Comparison of ENCODE assay signal across 15 cellular contexts in genomic region chr18:58850784-58851469, GRCh38. TPM values are rescaled to one million over a fixed set of nuclear protein-coding genes. Genes with fewer than 3 reads are reported as not detected.
DNase-seq lines count a peak whose midpoint lies in the region; ATAC-seq and TF ChIP-seq lines count a peak whose summit lies in the region.
"Had no signal": no experiment of that assay in that cellular context is flagged by ENCODE, and none has a peak within 500 bp of the region (broad histone marks: within the 10 kb centered on the region; RNA-seq: fewer than 3 reads in every experiment).

No MANE protein-coding gene starts in this region.

- no peak for ATAC-seq in left cardiac atrium
- ATAC-seq in HG02970 (IDR thresholded peaks at IDR 0.05; ENCODE audit: low FRiP score, unreplicated experiment): no peak
- ATAC-seq: CD8-positive, alpha-beta T cell; HepG2 had no signal

- peak; percentile 10 for DNase-seq in ELF-1 (ENCODE audit: low read depth, low spot score)
- no peak for DNase-seq in SJSA1 (ENCODE audit: low read depth in 1 of 2, low spot score in 2 of 2)
- peak; percentile 44 for DNase-seq in left cardiac atrium
- DNase-seq in osteocyte (ENCODE audit: extremely low spot score, unreplicated experiment): no peak
- no peak for DNase-seq in stimulated activated naive CD4-positive, alpha-beta T cell treated with Interleukin-2 at 50 U/mL for 16 hours (lab: John Stamatoyannopoulos, UW)
- no peak for DNase-seq in stimulated activated naive CD4-positive, alpha-beta T cell (lab: John Stamatoyannopoulos, UW)
- no peak for DNase-seq in Caco-2
- DNase-seq: activated gamma-delta T cell; CD8-positive, alpha-beta T cell; immature natural killer cell; MM.1S; NCI-H2029 had no signal

- H3K4me1 ChIP-seq in SJSA1 (replicated peaks) (peaks cover 38% of the 10 kb centered on the region), Caco-2 (no peaks in the 10 kb centered on the region)

- H3K9me3 Mint-ChIP-seq in osteocyte (ENCODE audit: unreplicated experiment): no peaks in the 10 kb centered on the region
- no peaks in the 10 kb centered on the region for H3K9me3 Mint-ChIP-seq in Caco-2 (ENCODE audit: unreplicated experiment)
- H3K9me3 Mint-ChIP-seq: CD8-positive, alpha-beta T cell had no signal

- peak overlapping the region; percentile 82 for H3K27ac ChIP-seq in SJSA1
- H3K27ac ChIP-seq: neutrophil had no signal

- H3K4me1 Mint-ChIP-seq in osteocyte (ENCODE audit: unreplicated experiment) (peaks cover 47% of the 10 kb centered on the region), Caco-2 (ENCODE audit: low read depth, unreplicated experiment) (no peaks in the 10 kb centered on the region)

- no TSS peak for BruUV-seq in Caco-2 (replicated peaks; lab: Mats Ljungman, UMichigan)

- H3K4me3 ChIP-seq in SJSA1 (no peak overlapping the region), Caco-2 (ENCODE audit: low read depth, low read length) (no peak overlapping the region)

- H3K27ac Mint-ChIP-seq in osteocyte (ENCODE audit: unreplicated experiment) (peak overlapping the region; percentile 15), Caco-2 (ENCODE audit: unreplicated experiment) (no peak overlapping the region)
- H3K27ac Mint-ChIP-seq: CD8-positive, alpha-beta T cell; immature natural killer cell had no signal

- H3K27me3 ChIP-seq in SJSA1 (replicated peaks) (no peaks in the 10 kb centered on the region), Caco-2 (replicated peaks; ENCODE audit: control insufficient read depth, insufficient read depth, low read length) (no peaks in the 10 kb centered on the region)

- CTCF ChIA-PET in Caco-2 (lab: Charles Lee): no interaction called here

- no peaks in the 10 kb centered on the region for H3K27me3 Mint-ChIP-seq in osteocyte (ENCODE audit: unreplicated experiment)
- H3K27me3 Mint-ChIP-seq in Caco-2 (ENCODE audit: insufficient read depth, unreplicated experiment): no peaks in the 10 kb centered on the region

- intact Hi-C loops in left cardiac atrium (cut with DNase I): no loop called here
- intact Hi-C loops in Caco-2 (cut with micrococcal nuclease; ENCODE audit: unreplicated experiment): no loop called here

- POLR2A ChIA-PET in Caco-2 (lab: Charles Lee): no interaction called here

- H3K36me3 Mint-ChIP-seq in osteocyte (ENCODE audit: unreplicated experiment) (no peaks in the 10 kb centered on the region), Caco-2 (ENCODE audit: insufficient read depth, unreplicated experiment) (no peaks in the 10 kb centered on the region)
- H3K36me3 Mint-ChIP-seq: CD8-positive, alpha-beta T cell had no signal

- H3K36me3 ChIP-seq in SJSA1: no peaks in the 10 kb centered on the region
- H3K36me3 ChIP-seq in Caco-2 (ENCODE audit: control insufficient read depth, insufficient read depth, low read length): no peaks in the 10 kb centered on the region
- H3K36me3 ChIP-seq: neutrophil had no signal

- H3K4me3 Mint-ChIP-seq in osteocyte (ENCODE audit: unreplicated experiment) (no peak overlapping the region), Caco-2 (ENCODE audit: unreplicated experiment) (no peak overlapping the region)
- H3K4me3 Mint-ChIP-seq: CD8-positive, alpha-beta T cell; immature natural killer cell had no signal

- TF ChIP-seq CTCF in osteocyte (IDR thresholded peaks at IDR 0.05) (no peak), Caco-2 (IDR thresholded peaks at IDR 0.05; ENCODE audit: insufficient read depth in 1 of 2, low read depth in 1 of 2, low read length in 1 of 2, severe bottlenecking in 1 of 2, unreplicated experiment in 1 of 2) (no peak)

- H3K9me3 ChIP-seq in SJSA1 (replicated peaks) (no peaks in the 10 kb centered on the region; the same call in 1 of the 2 replicates), Caco-2 (no peaks in the 10 kb centered on the region)
- H3K9me3 ChIP-seq: neutrophil had no signal

RNA-seq across cellular contexts. Expression of gene ZNF532, which starts 13.8 kb away (rescaled TPM):
- total RNA-seq in SJSA1 (2014; rRNA removed; shearing (Covaris generic)): 31.1 and 52.6 TPM in 2 replicates
- total RNA-seq in left cardiac atrium (10 to 100 TPM; 56.8 to 57.9 TPM), osteocyte (92.7 and 97.8 TPM in 2 replicates), Caco-2 (2022) (27.7 and 32.7 TPM in 2 replicates)
- total RNA-seq: HepG2 had no signal

Comparison
In these comparisons a context has a peak if more than half of its experiments do, and no peak if none do; other contexts are left out.
1. DNase-seq: peak in ELF-1 (single experiment) and left cardiac atrium (single experiment); none in SJSA1 (0 of 2), osteocyte (single experiment), stimulated activated naive CD4-positive, alpha-beta T cell treated with Interleukin-2 at 50 U/mL for 16 hours (single experiment), stimulated activated naive CD4-positive, alpha-beta T cell (0 of 6) and Caco-2 (0 of 2).